ENCODE assay signal across 11 cellular contexts in the genomic region with DNA sequence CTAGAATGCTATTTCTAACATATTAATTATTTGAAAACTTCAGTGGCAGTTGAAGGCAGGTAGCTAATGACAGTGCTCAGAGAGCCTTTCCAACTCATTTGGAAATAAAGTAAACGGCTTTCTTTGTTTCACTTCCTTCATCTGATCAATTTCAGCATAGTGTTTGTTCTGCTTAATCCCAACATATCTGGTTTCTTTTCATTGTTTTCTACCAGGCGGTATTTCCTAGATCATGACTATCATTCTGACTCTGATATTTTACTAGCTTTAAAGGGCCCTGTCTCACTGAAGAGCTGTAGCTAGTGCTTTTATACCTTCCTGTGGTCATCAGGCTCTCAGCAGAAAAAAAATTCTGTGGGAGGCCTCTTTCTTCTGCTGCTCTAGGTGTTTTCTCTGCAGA.
DNase-seq lines count a peak whose midpoint lies in the region; ATAC-seq and TF ChIP-seq lines count a peak whose summit lies in the region.
"Had no signal": no experiment of that assay in that cellular context is flagged by ENCODE, and none has a peak within 500 bp of the region (broad histone marks: within the 10 kb centered on the region; RNA-seq: fewer than 3 reads in every experiment).

No MANE protein-coding gene starts in this region.

- CTCF ChIA-PET in CD8-positive, alpha-beta T cell (lab: Charles Lee) = interaction anchor here (0.6 kb wide), 1 partner anchor 258 kb away, joined by 3 read pairs; no protein-coding TSS in a partner anchor

- no peak overlapping the region for H3K27ac ChIP-seq in ovary
- H3K27ac ChIP-seq in CD8-positive, alpha-beta T cell (ENCODE audit: low read depth, low read length) = no peak overlapping the region
- H3K27ac ChIP-seq: 22Rv1 had no signal

- H3K4me1 Mint-ChIP-seq in stimulated activated memory B cell treated with anti-CD40 and anti-IgM and Interleukin-4, amounts not matched to agents 10 μg/mL and 1 μg/mL and 100 μg/mL, for 72 hours = peaks cover 18% of the 10 kb centered on the region
- no peaks in the 10 kb centered on the region for H3K4me1 Mint-ChIP-seq in CD8-positive, alpha-beta T cell (ENCODE audit: low read depth)

- no peaks in the 10 kb centered on the region for H3K36me3 Mint-ChIP-seq in stimulated activated memory B cell treated with anti-CD40 and anti-IgM and Interleukin-4, amounts not matched to agents 10 μg/mL and 1 μg/mL and 100 μg/mL, for 72 hours
- H3K36me3 Mint-ChIP-seq in CD8-positive, alpha-beta T cell = no peaks in the 10 kb centered on the region

- intact Hi-C loops in ovary (cut with DNase I) = no loop called here
- intact Hi-C loops in CD8-positive, alpha-beta T cell (cut with DNase I, micrococcal nuclease) = no loop called here

- no peak for TF ChIP-seq POLR2A in ovary (IDR thresholded peaks at IDR 0.05)

- no peaks in the 10 kb centered on the region for H3K4me1 ChIP-seq in ovary (ENCODE audit: insufficient read depth)
- H3K4me1 ChIP-seq in CD8-positive, alpha-beta T cell (ENCODE audit: insufficient read depth, low read length) = no peaks in the 10 kb centered on the region

- 76 to 77% (median 76%) methylated on average over 2 of the region's 2 CpGs for WGBS in ovary, 3 donors

- no peak overlapping the region for H3K27ac Mint-ChIP-seq in stimulated activated memory B cell treated with anti-CD40 and anti-IgM and Interleukin-4, amounts not matched to agents 10 μg/mL and 1 μg/mL and 100 μg/mL, for 72 hours
- no peak overlapping the region for H3K27ac Mint-ChIP-seq in CD8-positive, alpha-beta T cell

- no peak overlapping the region for H3K4me3 ChIP-seq in ovary
- H3K4me3 ChIP-seq in CD8-positive, alpha-beta T cell (ENCODE audit: low read depth, low read length) = no peak overlapping the region

- no peaks in the 10 kb centered on the region for H3K27me3 ChIP-seq in ovary
- H3K27me3 ChIP-seq in CD8-positive, alpha-beta T cell (ENCODE audit: insufficient read depth, low read length) = no peaks in the 10 kb centered on the region

- no peak for TF ChIP-seq CTCF in ovary (IDR thresholded peaks at IDR 0.05)
- no peak for TF ChIP-seq CTCF in CD8-positive, alpha-beta T cell (IDR thresholded peaks at IDR 0.05)

- no peak overlapping the region for H3K4me3 Mint-ChIP-seq in stimulated activated memory B cell treated with anti-CD40 and anti-IgM and Interleukin-4, amounts not matched to agents 10 μg/mL and 1 μg/mL and 100 μg/mL, for 72 hours
- H3K4me3 Mint-ChIP-seq in CD8-positive, alpha-beta T cell = no peak overlapping the region

- H3K9me3 ChIP-seq in ovary = no peaks in the 10 kb centered on the region
- H3K9me3 ChIP-seq in CD8-positive, alpha-beta T cell (ENCODE audit: low read length) = no peaks in the 10 kb centered on the region

- ATAC-seq in HG02623 (IDR thresholded peaks at IDR 0.05; ENCODE audit: unreplicated experiment) (peak; percentile 79), HG03520 (IDR thresholded peaks at IDR 0.05; ENCODE audit: unreplicated experiment) (peak; percentile 87)
- ATAC-seq in stimulated activated memory B cell treated with anti-CD40 and anti-IgM and Interleukin-4, amounts not matched to agents 10 μg/mL and 1 μg/mL and 100 μg/mL, for 72 hours = peak; percentile 88
- ATAC-seq in CD8-positive, alpha-beta T cell = no peak

- H3K27me3 Mint-ChIP-seq in stimulated activated memory B cell treated with anti-CD40 and anti-IgM and Interleukin-4, amounts not matched to agents 10 μg/mL and 1 μg/mL and 100 μg/mL, for 72 hours = no peaks in the 10 kb centered on the region
- peaks cover 10% of the 10 kb centered on the region for H3K27me3 Mint-ChIP-seq in CD8-positive, alpha-beta T cell (ENCODE audit: low read depth)

- peaks cover 2% of the 10 kb centered on the region for H3K9me3 Mint-ChIP-seq in stimulated activated memory B cell treated with anti-CD40 and anti-IgM and Interleukin-4, amounts not matched to agents 10 μg/mL and 1 μg/mL and 100 μg/mL, for 72 hours
- no peaks in the 10 kb centered on the region for H3K9me3 Mint-ChIP-seq in CD8-positive, alpha-beta T cell

- DNase-seq in NCI-H2029 treated with DMSO at 0.1 percent for 48 hours (lab: John Stamatoyannopoulos, UW) (peak; percentile 34), NCI-H2029 (lab: John Stamatoyannopoulos, UW) (no peak), ovary (no peak), occipital lobe (lab: John Stamatoyannopoulos, UW) (no peak)
- DNase-seq in CD8-positive, alpha-beta T cell = no peak
- DNase-seq: activated CD4-positive, CD25-positive, alpha-beta regulatory T cell; kidney glomerular epithelial cell had no signal

- POLR2A ChIA-PET in CD8-positive, alpha-beta T cell (lab: Charles Lee) = no interaction called here

- no peak for TF ChIP-seq EP300 in ovary (IDR thresholded peaks at IDR 0.05)

- H3K36me3 ChIP-seq in ovary = no peaks in the 10 kb centered on the region
- H3K36me3 ChIP-seq in CD8-positive, alpha-beta T cell (ENCODE audit: insufficient read depth, low read length) = no peaks in the 10 kb centered on the region
